ENCODE assay signal across 24 cellular contexts in the genomic region with DNA sequence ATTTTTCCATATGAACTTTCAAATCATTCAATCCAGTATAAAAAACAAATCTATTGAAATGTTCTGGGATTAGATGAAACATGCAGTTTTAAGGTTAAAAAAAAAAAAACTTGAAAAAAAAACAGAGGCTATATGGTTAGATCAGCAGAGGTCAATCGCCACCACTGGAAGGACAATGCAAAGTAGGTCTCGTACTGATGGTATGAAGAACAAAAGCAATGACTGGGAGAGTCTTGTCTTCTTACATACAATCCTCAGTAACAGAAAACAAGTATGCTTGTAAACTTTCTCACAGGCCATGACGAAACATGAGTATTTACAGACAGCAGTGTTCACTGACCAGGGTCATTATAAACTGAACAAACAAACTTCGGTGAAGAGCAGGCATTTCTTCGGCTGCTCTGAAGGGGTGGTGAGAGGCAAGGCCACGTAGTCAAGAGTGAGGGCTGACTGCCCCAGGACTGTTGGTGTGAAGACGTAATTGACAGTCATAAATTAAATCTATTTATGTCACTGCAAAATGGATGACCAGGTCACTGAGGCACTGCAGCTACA.
"Had no signal": no experiment of that assay in that cellular context is flagged by ENCODE, and none has a peak within 500 bp of the region (broad histone marks: within the 10 kb centered on the region; RNA-seq: fewer than 3 reads in every experiment).

No MANE protein-coding gene starts in this region.

- H3K27me3 ChIP-seq: brain microvascular endothelial cell, gastroesophageal sphincter, right atrium auricular region, spleen, tibial nerve had no signal

- H3K4me3 ChIP-seq: coronary artery, dorsolateral prefrontal cortex, gastroesophageal sphincter, right atrium auricular region, spleen, tibial nerve had no signal

- H3K4me1 Mint-ChIP-seq: activated CD4-positive, alpha-beta memory T cell treated with anti-CD3 and anti-CD28 coated beads, Interleukin-2, amount 10 ng/mL, durations not matched to agents 7 days and 5 days; activated CD4-positive, alpha-beta T cell treated with anti-CD3 and anti-CD28 coated beads, Interleukin-2, amount 10 ng/mL, durations not matched to agents 7 days and 5 days; activated T-helper 17 cell treated with anti-CD3 and anti-CD28 coated beads, Interleukin-2, amount 50 U/mL, for 72 hours; mesothelial cell of epicardium had no signal

- H3K27ac Mint-ChIP-seq: activated CD4-positive, alpha-beta memory T cell treated with anti-CD3 and anti-CD28 coated beads, Interleukin-2, amount 10 ng/mL, durations not matched to agents 7 days and 5 days; activated CD4-positive, alpha-beta T cell treated with anti-CD3 and anti-CD28 coated beads, Interleukin-2, amount 10 ng/mL, durations not matched to agents 7 days and 5 days; activated T-helper 17 cell treated with anti-CD3 and anti-CD28 coated beads, Interleukin-2, amount 50 U/mL, for 72 hours; mesothelial cell of epicardium had no signal

- DNase-seq: activated CD4-positive, alpha-beta memory T cell treated with anti-CD3 and anti-CD28 coated beads, Interleukin-2, amount 10 ng/mL, durations not matched to agents 7 days and 5 days; activated CD4-positive, alpha-beta T cell treated with anti-CD3 and anti-CD28 coated beads for 1 hour; activated CD4-positive, alpha-beta T cell treated with anti-CD3 and anti-CD28 coated beads, Interleukin-2, amount 10 ng/mL, durations not matched to agents 7 days and 5 days; activated gamma-delta T cell treated with Interleukin-2 at 50 U/mL for 16 hours; activated naive CD4-positive, alpha-beta T cell treated with anti-CD3 and anti-CD28 coated beads, Interleukin-2, amount 50 U/mL, for 16 hours; activated T-cell treated with anti-CD3 and anti-CD28 coated beads, Interleukin-2, amount 50 U/mL, for 4 hours; amniotic stem cell; brain microvascular endothelial cell; dorsolateral prefrontal cortex; effector memory CD4-positive, alpha-beta T cell; erythroblast; hippocampal formation; left cardiac atrium; mammary epithelial cell; naive B cell; spleen; stimulated activated naive CD4-positive, alpha-beta T cell treated with Interleukin-2 at 50 U/mL for 16 hours; T-helper 2 cell had no signal

- H3K27me3 Mint-ChIP-seq: activated CD4-positive, alpha-beta memory T cell treated with anti-CD3 and anti-CD28 coated beads, Interleukin-2, amount 10 ng/mL, durations not matched to agents 7 days and 5 days; activated CD4-positive, alpha-beta T cell treated with anti-CD3 and anti-CD28 coated beads, Interleukin-2, amount 10 ng/mL, durations not matched to agents 7 days and 5 days had no signal

- H3K36me3 Mint-ChIP-seq: mesothelial cell of epicardium, naive B cell had no signal

- H3K36me3 ChIP-seq: brain microvascular endothelial cell, gastroesophageal sphincter, right atrium auricular region, spleen, tibial nerve had no signal

- H3K9me3 ChIP-seq: gastroesophageal sphincter, right atrium auricular region, spleen, tibial nerve had no signal

- H3K9me3 Mint-ChIP-seq: activated CD4-positive, alpha-beta memory T cell treated with anti-CD3 and anti-CD28 coated beads, Interleukin-2, amount 10 ng/mL, durations not matched to agents 7 days and 5 days; activated CD4-positive, alpha-beta T cell treated with anti-CD3 and anti-CD28 coated beads, Interleukin-2, amount 10 ng/mL, durations not matched to agents 7 days and 5 days; activated T-cell treated with anti-CD3 and anti-CD28 coated beads, Interleukin-2, amount 50 U/mL, for 4 hours; activated T-helper 17 cell treated with anti-CD3 and anti-CD28 coated beads, Interleukin-2, amount 50 U/mL, for 72 hours; naive B cell had no signal

- ATAC-seq: activated T-cell treated with anti-CD3 and anti-CD28 coated beads, Interleukin-2, amount 50 U/mL, for 4 hours; activated T-helper 17 cell treated with anti-CD3 and anti-CD28 coated beads, Interleukin-2, amount 50 U/mL, for 72 hours; gastroesophageal sphincter; left cardiac atrium had no signal

- H3K27ac ChIP-seq: brain microvascular endothelial cell, coronary artery, dorsolateral prefrontal cortex, gastroesophageal sphincter, right atrium auricular region, spleen, tibial nerve had no signal

- H3K4me3 Mint-ChIP-seq: activated CD4-positive, alpha-beta memory T cell treated with anti-CD3 and anti-CD28 coated beads, Interleukin-2, amount 10 ng/mL, durations not matched to agents 7 days and 5 days; activated CD4-positive, alpha-beta T cell treated with anti-CD3 and anti-CD28 coated beads, Interleukin-2, amount 10 ng/mL, durations not matched to agents 7 days and 5 days; activated T-cell treated with anti-CD3 and anti-CD28 coated beads, Interleukin-2, amount 50 U/mL, for 4 hours; activated T-helper 17 cell treated with anti-CD3 and anti-CD28 coated beads, Interleukin-2, amount 50 U/mL, for 72 hours; mesothelial cell of epicardium; naive B cell had no signal

- H3K4me1 ChIP-seq: gastroesophageal sphincter, right atrium auricular region, spleen, tibial nerve had no signal
